In the genomic region with DNA sequence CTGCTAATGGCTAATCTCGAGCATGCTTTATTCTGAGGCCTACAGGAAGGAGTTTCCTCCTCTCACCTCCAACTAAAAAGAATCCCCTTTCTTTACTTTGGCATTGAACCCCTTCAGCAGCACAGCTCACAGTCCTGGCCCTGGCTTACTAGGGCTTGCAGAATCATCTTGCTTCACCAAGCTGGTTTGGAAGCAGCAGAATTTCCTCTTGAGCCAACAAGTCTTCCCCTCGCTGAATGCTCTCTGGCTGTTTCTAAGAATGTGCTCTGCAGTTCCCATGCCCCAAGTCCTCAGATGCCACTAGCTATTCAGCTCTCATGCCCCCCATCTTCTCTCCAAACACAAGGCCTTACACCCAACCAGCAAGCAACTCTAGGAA, we compare ENCODE assay signal across 15 cellular contexts.
DNase-seq lines count a peak whose midpoint lies in the region; ATAC-seq and TF ChIP-seq lines count a peak whose summit lies in the region.
"Had no signal": no experiment of that assay in that cellular context is flagged by ENCODE, and none has a peak within 500 bp of the region (broad histone marks: within the 10 kb centered on the region; RNA-seq: fewer than 3 reads in every experiment).

No MANE protein-coding gene starts in this region.

- no peaks in the 10 kb centered on the region for H4K20me1 ChIP-seq in mammary epithelial cell (ENCODE audit: insufficient read depth, low read length)

- dilution Hi-C loops in mammary epithelial cell (cut with HindIII; ENCODE audit: low sequenced_read_pairs) = no loop called here

- intact Hi-C loops in ascending aorta (cut with DNase I) = loop anchor here (1.0 to 5.0 kb wide), 4 partner anchors 55 to 289 kb away; no protein-coding TSS in a partner anchor
- intact Hi-C loops in right cardiac atrium (cut with DNase I) = loop anchor here in 2 of 4 donors (5.0 to 10.0 kb wide), 3 partner anchors 232 to 300 kb away; no protein-coding TSS in a partner anchor
- intact Hi-C loops in mammary epithelial cell (cut with micrococcal nuclease) = loop anchor here (5.0 kb wide), 2 partner anchors 230 to 300 kb away; no protein-coding TSS in a partner anchor

- no peaks in the 10 kb centered on the region for H3K27me3 ChIP-seq in ascending aorta
- H3K27me3 ChIP-seq in right cardiac atrium (ENCODE audit: control insufficient read depth, insufficient read depth) = no peaks in the 10 kb centered on the region
- H3K27me3 ChIP-seq in skeletal muscle tissue (ENCODE audit: control insufficient read depth in 3 of 3, insufficient read depth in 3 of 3, low read length in 3 of 3) = no peaks in the 10 kb centered on the region
- H3K27me3 ChIP-seq in mammary epithelial cell (ENCODE audit: insufficient read depth, low read length) = no peaks in the 10 kb centered on the region
- H3K27me3 ChIP-seq: brain microvascular endothelial cell, upper lobe of right lung had no signal

- BruUV-seq in mammary epithelial cell (replicated peaks; lab: Mats Ljungman, UMichigan) = no TSS peak

- DNase-seq in ascending aorta (ENCODE audit: low spot score in 2 of 2) (no peak), right cardiac atrium (no peak), NCI-H1417 (lab: John Stamatoyannopoulos, UW) (no peak), GM10266 (ENCODE audit: extremely low spot score) (no peak), mammary epithelial cell (no peak)
- DNase-seq: MM.1S, NCI-H510A, upper lobe of right lung had no signal

- H3K9me3 ChIP-seq in ascending aorta (no peaks in the 10 kb centered on the region), right cardiac atrium (ENCODE audit: control insufficient read depth, low read length) (no peaks in the 10 kb centered on the region), skeletal muscle tissue (ENCODE audit: control insufficient read depth in 3 of 3, low read length in 3 of 3) (no peaks in the 10 kb centered on the region), mammary epithelial cell (replicated peaks; ENCODE audit: insufficient read depth, low read length) (no peaks in the 10 kb centered on the region)
- H3K9me3 ChIP-seq: Caco-2, upper lobe of right lung had no signal

- WGBS in right cardiac atrium = 65% methylated on average over 2 of the region's 2 CpGs
- 95% methylated on average over 2 of the region's 2 CpGs for WGBS in mammary epithelial cell (ENCODE audit: low coverage, missing lambda C conversion rate)

- TF ChIP-seq CTCF in C4-2B (conservative IDR thresholded peaks at IDR 0.05) = peak; percentile 50
- TF ChIP-seq CTCF in ascending aorta (IDR thresholded peaks at IDR 0.05) = no peak
- no peak for TF ChIP-seq CTCF in GM10266 (IDR thresholded peaks at IDR 0.05; ENCODE audit: control insufficient read depth, insufficient read depth, low read depth, missing control alignments)
- TF ChIP-seq CTCF in mammary epithelial cell (conservative IDR thresholded peaks at IDR 0.05 in 1 of 2, IDR thresholded peaks at IDR 0.05 in 1 of 2; ENCODE audit: extremely low read depth in 1 of 2, insufficient read depth in 1 of 2, low read depth in 1 of 2, low read length in 2 of 2) = no peak

- no peaks in the 10 kb centered on the region for H3K79me2 ChIP-seq in mammary epithelial cell (ENCODE audit: insufficient read depth, low read length)

- H3K9ac ChIP-seq in skeletal muscle tissue (ENCODE audit: low read depth in 1 of 3, low read length in 3 of 3) = peak overlapping the region in 2 of 3 donors; percentile 4 to 23
- no peak overlapping the region for H3K9ac ChIP-seq in mammary epithelial cell (ENCODE audit: insufficient read depth, low read length)

- H3K4me2 ChIP-seq in mammary epithelial cell (ENCODE audit: insufficient read depth, low read depth, low read length) = no peak overlapping the region

- in situ Hi-C loops in mammary epithelial cell (cut with MboI; ENCODE audit: low sequenced_read_pairs in 2 of 2) = no loop called here

- no peak overlapping the region for H3K27ac ChIP-seq in C4-2B
- H3K27ac ChIP-seq in ascending aorta = peak overlapping the region; percentile 80 to 83
- H3K27ac ChIP-seq in right cardiac atrium (ENCODE audit: low read length) = no peak overlapping the region
- H3K27ac ChIP-seq in skeletal muscle tissue (ENCODE audit: low read depth, low read length) = no peak overlapping the region
- H3K27ac ChIP-seq in mammary epithelial cell (ENCODE audit: insufficient read depth, low read depth, low read length) = no peak overlapping the region
- H3K27ac ChIP-seq: brain microvascular endothelial cell, epithelial cell of prostate, upper lobe of right lung had no signal

- H3K36me3 ChIP-seq in ascending aorta (no peaks in the 10 kb centered on the region), skeletal muscle tissue (ENCODE audit: control insufficient read depth in 3 of 3, insufficient read depth in 3 of 3, low read length in 3 of 3) (no peaks in the 10 kb centered on the region), mammary epithelial cell (ENCODE audit: insufficient read depth, low read length) (no peaks in the 10 kb centered on the region)
- H3K36me3 ChIP-seq: brain microvascular endothelial cell, upper lobe of right lung had no signal

- H3K4me1 ChIP-seq in ascending aorta = peaks cover 3 to 15% of the 10 kb centered on the region in 2 donors
- H3K4me1 ChIP-seq in right cardiac atrium (ENCODE audit: control insufficient read depth, insufficient read depth, low read length) = peaks cover 3% of the 10 kb centered on the region
- peaks cover 3 to 11% (median 10%) of the 10 kb centered on the region in 3 donors for H3K4me1 ChIP-seq in skeletal muscle tissue (ENCODE audit: control insufficient read depth in 3 of 3, insufficient read depth in 3 of 3, low read length in 3 of 3)
- H3K4me1 ChIP-seq in mammary epithelial cell (ENCODE audit: insufficient read depth, low read length) = peaks cover 9% of the 10 kb centered on the region
- H3K4me1 ChIP-seq: Caco-2 had no signal

- peak; percentile 40 to 47 for ATAC-seq in right cardiac atrium
- no peak for ATAC-seq in GM21423 (IDR thresholded peaks at IDR 0.05; ENCODE audit: unreplicated experiment)
- ATAC-seq: activated T-cell treated with anti-CD3 and anti-CD28 coated beads, Interleukin-2, amount 50 U/mL, for 4 hours had no signal

- H3K4me3 ChIP-seq in ascending aorta (no peak overlapping the region), right cardiac atrium (ENCODE audit: low read length) (no peak overlapping the region), skeletal muscle tissue (ENCODE audit: low read length in 3 of 3) (no peak overlapping the region), mammary epithelial cell (replicated peaks in 1 of 3; ENCODE audit: insufficient read depth in 1 of 3, low read depth in 2 of 3, low read length in 3 of 3) (no peak overlapping the region)
- H3K4me3 ChIP-seq: upper lobe of right lung had no signal

- CTCF ChIA-PET in mammary epithelial cell (lab: Charles Lee; ENCODE audit: low non-redundant PET) = no interaction called here

- no peak overlapping the region for H2AFZ ChIP-seq in mammary epithelial cell (ENCODE audit: low read depth, low read length)

Comparison
In these comparisons a context has a peak if more than half of its experiments do, and no peak if none do; other contexts are left out.
1. H3K27ac ChIP-seq: peak in ascending aorta (2 of 2); none in C4-2B (single experiment), right cardiac atrium (single experiment), skeletal muscle tissue (single experiment) and mammary epithelial cell (single experiment).